ENCODE assay signal across 8 cellular contexts in the genomic region with DNA sequence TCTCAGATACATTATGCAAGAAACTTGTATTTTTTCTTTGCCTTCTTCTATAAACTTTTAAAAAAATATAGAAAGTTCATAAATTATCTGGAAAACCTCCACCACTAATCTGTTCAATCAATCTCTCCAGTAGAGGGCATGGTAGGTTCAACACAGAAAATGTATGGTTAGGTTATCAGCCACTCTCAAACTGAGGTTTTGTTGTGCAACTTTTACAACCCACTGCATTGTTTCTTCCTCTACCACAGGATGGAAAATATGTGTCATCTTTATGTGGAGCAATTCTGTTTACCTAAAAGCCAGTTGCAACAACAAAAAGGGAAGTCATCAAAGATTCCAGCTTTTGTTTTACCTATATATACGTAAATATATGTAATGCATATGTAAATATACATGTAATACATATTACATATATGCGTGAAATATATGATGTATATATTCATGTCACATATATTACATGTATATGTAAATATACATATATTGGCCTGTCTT. TPM values are rescaled to one million over a fixed set of nuclear protein-coding genes. Genes with fewer than 3 reads are reported as not detected.
DNase-seq lines count a peak whose midpoint lies in the region; ATAC-seq and TF ChIP-seq lines count a peak whose summit lies in the region.

No MANE protein-coding gene starts in this region.

- peaks cover 50% of the 10 kb centered on the region for H3K36me3 Mint-ChIP-seq in Calu3 (ENCODE audit: insufficient read depth, unreplicated experiment)
- H3K36me3 Mint-ChIP-seq in activated T-helper 1 cell treated with anti-CD3 and anti-CD28 coated beads, Interleukin-12 subunit alpha, Interleukin-12 subunit beta, Interleukin-2, Interleukin-4 antibody, amounts not matched to agents 30 ng/mL and 10 ng/mL and 1 ng/mL, durations not matched to agents 14 hours and 24 hours and 36 hours (ENCODE audit: low read depth), result peaks cover 8% of the 10 kb centered on the region

- intact Hi-C loops in Calu3 (cut with micrococcal nuclease; ENCODE audit: unreplicated experiment), result loop anchor here (2.0 to 5.0 kb wide), 4 partner anchors 174 to 329 kb away; a partner anchor contains a TSS
- intact Hi-C loops in activated T-helper 1 cell treated with anti-CD3 and anti-CD28 coated beads, Interleukin-12 subunit alpha, Interleukin-12 subunit beta, Interleukin-2, Interleukin-4 antibody, amounts not matched to agents 30 ng/mL and 10 ng/mL and 1 ng/mL, durations not matched to agents 14 hours and 24 hours and 36 hours (cut with micrococcal nuclease), result loop anchor here (1.0 to 10.0 kb wide), 7 partner anchors 99 to 1491 kb away; no protein-coding TSS in a partner anchor

- DNase-seq in Calu3 (peak; percentile 53), NCI-H2196 treated with DMSO at 0.1 percent for 48 hours (lab: John Stamatoyannopoulos, UW; ENCODE audit: unreplicated experiment) (peak; percentile 37), iPS-NIHi11 (ENCODE audit: low spot score) (peak; percentile 39), superior temporal gyrus (ENCODE audit: extremely low spot score) (peak; percentile 82), COLO668 (lab: John Stamatoyannopoulos, UW; ENCODE audit: unreplicated experiment) (no peak)
- peak; percentile 47 for DNase-seq in activated T-helper 1 cell treated with anti-CD3 and anti-CD28 coated beads, Interleukin-12 subunit alpha, Interleukin-12 subunit beta, Interleukin-2, Interleukin-4 antibody, amounts not matched to agents 30 ng/mL and 10 ng/mL and 1 ng/mL, durations not matched to agents 14 hours and 24 hours and 36 hours (ENCODE audit: low spot score)

- CTCF ChIA-PET in Calu3 (lab: Charles Lee), result interaction anchor here (0.6 to 4.3 kb wide), 5 partner anchors 109 to 293 kb away, joined by 3 to 47 read pairs (median 4); no protein-coding TSS in a partner anchor

- peaks cover 22% of the 10 kb centered on the region for H3K4me1 Mint-ChIP-seq in Calu3 (ENCODE audit: low read depth, unreplicated experiment)
- H3K4me1 Mint-ChIP-seq in activated T-helper 1 cell treated with anti-CD3 and anti-CD28 coated beads, Interleukin-12 subunit alpha, Interleukin-12 subunit beta, Interleukin-2, Interleukin-4 antibody, amounts not matched to agents 30 ng/mL and 10 ng/mL and 1 ng/mL, durations not matched to agents 14 hours and 24 hours and 36 hours (ENCODE audit: low read depth), result peaks cover 43% of the 10 kb centered on the region

- no peaks in the 10 kb centered on the region for H3K27me3 Mint-ChIP-seq in Calu3 (ENCODE audit: unreplicated experiment)
- H3K27me3 Mint-ChIP-seq in activated T-helper 1 cell treated with anti-CD3 and anti-CD28 coated beads, Interleukin-12 subunit alpha, Interleukin-12 subunit beta, Interleukin-2, Interleukin-4 antibody, amounts not matched to agents 30 ng/mL and 10 ng/mL and 1 ng/mL, durations not matched to agents 14 hours and 24 hours and 36 hours (ENCODE audit: insufficient read depth), result peaks cover 7% of the 10 kb centered on the region

- no peak overlapping the region for H3K4me3 Mint-ChIP-seq in Calu3 (ENCODE audit: low read depth, unreplicated experiment)
- H3K4me3 Mint-ChIP-seq in activated T-helper 1 cell treated with anti-CD3 and anti-CD28 coated beads, Interleukin-12 subunit alpha, Interleukin-12 subunit beta, Interleukin-2, Interleukin-4 antibody, amounts not matched to agents 30 ng/mL and 10 ng/mL and 1 ng/mL, durations not matched to agents 14 hours and 24 hours and 36 hours, result no peak overlapping the region

- no peaks in the 10 kb centered on the region for H3K9me3 Mint-ChIP-seq in Calu3 (ENCODE audit: low read depth, unreplicated experiment)
- no peaks in the 10 kb centered on the region for H3K9me3 Mint-ChIP-seq in activated T-helper 1 cell treated with anti-CD3 and anti-CD28 coated beads, Interleukin-12 subunit alpha, Interleukin-12 subunit beta, Interleukin-2, Interleukin-4 antibody, amounts not matched to agents 30 ng/mL and 10 ng/mL and 1 ng/mL, durations not matched to agents 14 hours and 24 hours and 36 hours

- ATAC-seq in GM18511 (IDR thresholded peaks at IDR 0.05; ENCODE audit: unreplicated experiment) (peak; percentile 30), HG03025 (IDR thresholded peaks at IDR 0.05; ENCODE audit: low FRiP score, unreplicated experiment) (peak; percentile 22)

- peak; percentile 45 for TF ChIP-seq CTCF in Calu3 (IDR thresholded peaks at IDR 0.05; ENCODE audit: unreplicated experiment)

- peak overlapping the region; percentile 99 for H3K27ac Mint-ChIP-seq in Calu3 (ENCODE audit: unreplicated experiment)
- H3K27ac Mint-ChIP-seq in activated T-helper 1 cell treated with anti-CD3 and anti-CD28 coated beads, Interleukin-12 subunit alpha, Interleukin-12 subunit beta, Interleukin-2, Interleukin-4 antibody, amounts not matched to agents 30 ng/mL and 10 ng/mL and 1 ng/mL, durations not matched to agents 14 hours and 24 hours and 36 hours, result peak overlapping the region; percentile 86

- no TSS peak for BruUV-seq in Calu3 (replicated peaks; lab: Mats Ljungman, UMichigan)

RNA-seq across cellular contexts. Expression of a gene that starts 3.0 kb away (rescaled TPM):
- 46.9 and 93.2 TPM in 2 replicates for total RNA-seq in Calu3 (2022)
- total RNA-seq in activated T-helper 1 cell treated with anti-CD3 and anti-CD28 coated beads, Interleukin-12 subunit alpha, Interleukin-12 subunit beta, Interleukin-2, Interleukin-4 antibody, amounts not matched to agents 30 ng/mL and 10 ng/mL and 1 ng/mL, durations not matched to agents 14 hours and 24 hours and 36 hours, result 11.3 and 12.1 TPM in 2 replicates
